In genomic region chr3:157581951-157582633, GRCh38 we compare ENCODE assay signal across 7 cellular contexts.
DNase-seq lines count a peak whose midpoint lies in the region; ATAC-seq, FAIRE-seq and TF ChIP-seq lines count a peak whose summit lies in the region.
"Not testable (repeated sequence)": the region's sequence is repeated elsewhere in the genome, so short reads cannot be mapped to it uniquely, and the experiment has no call there.

No MANE protein-coding gene starts in this region.

- CTCF ChIA-PET in K562 (lab: Yijun Ruan, JAX; ENCODE audit: low intra/inter-chr PET ratio), result interaction anchor here (0.6 kb wide), 1 partner anchor 1074 kb away, joined by 3 read pairs; no protein-coding TSS in a partner anchor

- H3K36me3 Mint-ChIP-seq in neural crest cell (ENCODE audit: low read depth), result not testable (repeated sequence)

- not testable (repeated sequence) for H3K27ac Mint-ChIP-seq in neural crest cell (ENCODE audit: unreplicated experiment)

- in situ Hi-C loops in G401 (cut with HindIII; ENCODE audit: low sequenced_read_pairs); K562 (cut with MboI): not testable (repeated sequence)

- not testable (repeated sequence) for H3K4me1 Mint-ChIP-seq in neural crest cell

- not testable (repeated sequence) for H3K27me3 Mint-ChIP-seq in neural crest cell (ENCODE audit: low read depth)

- 9% methylated on average over 13 of the region's 13 CpGs for WGBS in K562 (ENCODE audit: insufficient coverage, low coverage, missing lambda C conversion rate)

- TF ChIP-seq EP300 in K562 (IDR thresholded peaks at IDR 0.05; ENCODE audit: low read length), result not testable (repeated sequence)

- DNase-seq in G401 (ENCODE audit: low spot score), result peak; percentile 28
- not testable (repeated sequence) for DNase-seq in LNCaP clone FGC (ENCODE audit: low read depth); neural crest cell (ENCODE audit: low read depth, low spot score)
- DNase-seq in NCI-H226, result peak; percentile 16
- peak; percentile 7 for DNase-seq in RPMI7951 (ENCODE audit: low read depth)
- peak in 1 of 4 experiments; percentile 46 for DNase-seq in K562 (ENCODE audit: extremely low read depth in 1 of 4, low spot score in 3 of 4)
- peak; percentile 24 for DNase-seq in fibroblast of peridontal ligament (ENCODE audit: extremely low read depth)

- H3K4me3 ChIP-seq in LNCaP clone FGC (ENCODE audit: low read depth, low read length); K562: not testable (repeated sequence)

- not testable (repeated sequence) for FAIRE-seq in K562 (lab: Jason Lieb, UNC)

- TF ChIP-seq POLR2A in K562 (conservative IDR thresholded peaks at IDR 0.05), result not testable (repeated sequence)

- not testable (repeated sequence) for BruUV-seq in K562 (replicated peaks; lab: Mats Ljungman, UMichigan)

- not testable (repeated sequence) for H3K36me3 ChIP-seq in K562 (ENCODE audit: control insufficient read depth, insufficient read depth, low read length)

- not testable (repeated sequence) for H4K20me1 ChIP-seq in K562 (replicated peaks; ENCODE audit: control insufficient read depth, insufficient read depth, low read length)

- not testable (repeated sequence) for H3K27me3 ChIP-seq in K562 (ENCODE audit: control insufficient read depth in 2 of 2, insufficient read depth in 2 of 2, low read length in 2 of 2)

- not testable (repeated sequence) for ATAC-seq in K562

- not testable (repeated sequence) for H3K4me1 ChIP-seq in K562 (replicated peaks in 1 of 2; ENCODE audit: control insufficient read depth in 2 of 2, insufficient read depth in 2 of 2, low read length in 2 of 2)

- intact Hi-C loops in K562 (cut with micrococcal nuclease), result not testable (repeated sequence)

- not testable (repeated sequence) for H3K4me3 Mint-ChIP-seq in neural crest cell

- not testable (repeated sequence) for H3K9ac ChIP-seq in K562 (ENCODE audit: insufficient read depth in 1 of 2, low read depth in 2 of 2, low read length in 2 of 2)

- H3K27ac ChIP-seq in K562 (ENCODE audit: extremely low read depth, low read depth, low read length), result not testable (repeated sequence)

- H2AFZ ChIP-seq in K562 (ENCODE audit: low read depth, low read length), result peak overlapping the region; percentile 70

- TF ChIP-seq RAD21 in K562 (CRISPR knock-in tag; conservative IDR thresholded peaks at IDR 0.05 in 1 of 2, IDR thresholded peaks at IDR 0.05 in 1 of 2), result not testable (repeated sequence)

- H3K79me2 ChIP-seq in K562 (ENCODE audit: control insufficient read depth, insufficient read depth, low read length), result not testable (repeated sequence)

- H3K9me3 Mint-ChIP-seq in neural crest cell, result not testable (repeated sequence)

- POLR2A ChIA-PET in K562 (lab: Yijun Ruan, JAX), result interaction anchor here (1.3 kb wide), 1 partner anchor 49 kb away, joined by 4 read pairs; no protein-coding TSS in a partner anchor

- not testable (repeated sequence) for H3K9me1 ChIP-seq in K562 (ENCODE audit: control insufficient read depth, insufficient read depth, low read length)

- not testable (repeated sequence) for H3K9me3 ChIP-seq in K562 (replicated peaks; ENCODE audit: control insufficient read depth, insufficient read depth, low read depth, low read length)

- TF ChIP-seq CTCF in LNCaP clone FGC (IDR thresholded peaks at IDR 0.05; ENCODE audit: control insufficient read depth, extremely low read depth, insufficient read depth) (peak; percentile 30), neural crest cell (conservative IDR thresholded peaks at IDR 0.05) (peak; percentile 43)
- TF ChIP-seq CTCF in K562 (IDR thresholded peaks at IDR 0.05 in 2 of 3, conservative IDR thresholded peaks at IDR 0.05 in 1 of 3; ENCODE audit: insufficient read depth in 2 of 3, low read depth in 1 of 3, low read length in 3 of 3), result not testable (repeated sequence)

- H3K4me2 ChIP-seq in K562 (ENCODE audit: insufficient read depth, low read length), result peak overlapping the region; percentile 52

TF ChIP-seq in K562, 482 proteins besides CTCF, POLR2A, EP300 and RAD21:
- TF ChIP-seq DPF2 (IDR thresholded peaks at IDR 0.05) (peak; percentile 59), TCF3 (CRISPR knock-in tag; IDR thresholded peaks at IDR 0.05) (peak; percentile 46; the same call in 1 of the 2 replicates), TAL1 (IDR thresholded peaks at IDR 0.05) (peak; percentile 48; the same call in 1 of the 2 replicates), CBFA2T3 (IDR thresholded peaks at IDR 0.05) (peak; percentile 50), SMAD4 (CRISPR knock-in tag; conservative IDR thresholded peaks at IDR 0.05) (0 out of 2 replicates have a peak, but pooled peaks have one; percentile 31), CBFA2T2 (conservative IDR thresholded peaks at IDR 0.05) (peak; percentile 42), EGR1 (conservative IDR thresholded peaks at IDR 0.05) (0 out of 2 replicates have a peak, but pooled peaks have one; percentile 13), MGA (IDR thresholded peaks at IDR 0.05) (peak; percentile 34), ARID1B (IDR thresholded peaks at IDR 0.05) (peak; percentile 55), NCOR1 (IDR thresholded peaks at IDR 0.05) (peak; percentile 47; the same call in 1 of the 2 replicates), ZFX (CRISPR knock-in tag; IDR thresholded peaks at IDR 0.05) (0 out of 2 replicates have a peak, but pooled peaks have one; percentile 16), FOSL1 (tag; conservative IDR thresholded peaks at IDR 0.05) (peak; percentile 59)
